Comparison of ENCODE assay signal across 22 cellular contexts in the genomic region with DNA sequence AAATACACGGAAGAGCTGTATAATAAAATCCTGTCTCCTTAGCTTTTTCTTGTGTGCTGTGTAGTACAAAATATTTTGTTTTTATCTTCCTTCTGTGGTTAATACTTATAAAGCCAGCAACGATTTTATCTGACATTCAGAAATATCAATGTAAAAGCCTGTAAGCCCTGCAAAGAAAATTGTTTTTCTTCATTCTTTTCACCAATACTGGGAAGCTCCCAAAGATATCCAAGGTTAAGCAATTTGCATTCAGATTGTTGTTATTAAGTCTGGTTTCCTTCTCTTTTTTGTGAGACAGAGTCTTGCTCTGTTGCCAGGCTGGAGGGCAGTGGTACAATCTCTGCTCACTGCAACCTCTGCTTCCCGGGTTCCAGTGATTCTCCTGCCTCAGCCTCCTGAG.
"Had no signal": no experiment of that assay in that cellular context is flagged by ENCODE, and none has a peak within 500 bp of the region (broad histone marks: within the 10 kb centered on the region; RNA-seq: fewer than 3 reads in every experiment).

No MANE protein-coding gene starts in this region.

- H3K4me3 Mint-ChIP-seq: mesothelial cell of epicardium had no signal

- H3K9me3 Mint-ChIP-seq: mesothelial cell of epicardium had no signal

- ATAC-seq: foreskin keratinocyte, gastroesophageal sphincter, heart left ventricle, left cardiac atrium, left lung, left ventricle myocardium superior, lower lobe of right lung, mucosa of descending colon had no signal

- H3K36me3 Mint-ChIP-seq: mesothelial cell of epicardium had no signal

- FAIRE-seq: colon, endothelial cell of umbilical vein, frontal cortex, islet of Langerhans, keratinocyte had no signal

- DNase-seq: dermis blood vessel endothelial cell; dorsolateral prefrontal cortex; effector CD4-positive, alpha-beta T cell; effector memory CD4-positive, alpha-beta T cell; foreskin keratinocyte; heart left ventricle; left cardiac atrium; left lung; left ventricle myocardium superior; lower lobe of right lung; mesenchymal stem cell; mucosa of descending colon had no signal

- H3K4me3 ChIP-seq: coronary artery, dorsolateral prefrontal cortex, esophagus muscularis mucosa, gastroesophageal sphincter, heart left ventricle, hepatocyte, left lung, lower lobe of right lung, mucosa of descending colon had no signal
